In genomic region chr1:29181413-29182225, GRCh38 we compare ENCODE assay signal across 1 cellular context.
TF ChIP-seq lines count a peak whose summit lies in the region.

SRSF4 (minus strand) TSS chr1:29181900; CDS start chr1:29181752, 148 bp downstream.

TF ChIP-seq in HEK293, 187 proteins besides CTCF, POLR2A, EP300 and RAD21 (continued from another document and continues in another):
- peak; percentile 44; the same call in 1 of the 2 replicates for TF ChIP-seq ZNF449 (tag by site-specific recombination; IDR thresholded peaks at IDR 0.05)
- no peak for TF ChIP-seq IKZF3 (tag by site-specific recombination; IDR thresholded peaks at IDR 0.05)
- no peak for TF ChIP-seq ZNF280C (tag by site-specific recombination; IDR thresholded peaks at IDR 0.05)
- peak; percentile 64; the same call in 1 of the 2 replicates for TF ChIP-seq ZNF792 (tag by site-specific recombination; IDR thresholded peaks at IDR 0.05)
- TF ChIP-seq ZNF529 (tag by site-specific recombination; IDR thresholded peaks at IDR 0.05; ENCODE audit: insufficient replicate concordance): no peak
- no peak; the same call in 1 of the 2 replicates for TF ChIP-seq ZNF239 (tag by site-specific recombination; IDR thresholded peaks at IDR 0.05)
- no peak for TF ChIP-seq PRDM1 (tag by site-specific recombination; IDR thresholded peaks at IDR 0.05)
- TF ChIP-seq, protein P1, sequence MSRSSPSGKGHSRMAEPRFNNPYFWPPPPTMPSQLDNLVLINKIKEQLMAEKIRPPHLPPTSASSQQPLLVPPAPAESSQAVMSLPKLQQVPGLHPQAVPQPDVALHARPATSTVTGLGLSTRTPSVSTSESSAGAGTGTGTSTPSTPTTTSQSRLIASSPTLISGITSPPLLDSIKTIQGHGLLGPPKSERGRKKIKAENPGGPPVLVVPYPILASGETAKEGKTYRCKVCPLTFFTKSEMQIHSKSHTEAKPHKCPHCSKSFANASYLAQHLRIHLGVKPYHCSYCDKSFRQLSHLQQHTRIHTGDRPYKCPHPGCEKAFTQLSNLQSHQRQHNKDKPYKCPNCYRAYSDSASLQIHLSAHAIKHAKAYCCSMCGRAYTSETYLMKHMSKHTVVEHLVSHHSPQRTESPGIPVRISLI (tag by site-specific recombination; IDR thresholded peaks at IDR 0.05): no peak
- TF ChIP-seq ZNF112 (tag by site-specific recombination; IDR thresholded peaks at IDR 0.05): no peak
- TF ChIP-seq HOXA7 (CRISPR knock-in tag; IDR thresholded peaks at IDR 0.05; ENCODE audit: borderline replicate concordance): no peak
- TF ChIP-seq ZNF843 (tag by site-specific recombination; IDR thresholded peaks at IDR 0.05): no peak
- no peak for TF ChIP-seq ZNF19 (tag by site-specific recombination; IDR thresholded peaks at IDR 0.05; ENCODE audit: low read depth)
- peak; percentile 38; the same call in 1 of the 2 replicates for TF ChIP-seq KLF7 (tag by site-specific recombination; IDR thresholded peaks at IDR 0.05; ENCODE audit: borderline replicate concordance)
- no peak for TF ChIP-seq ZNF571 (tag by site-specific recombination; IDR thresholded peaks at IDR 0.05)
- peak; percentile 87 for TF ChIP-seq KLF16 (tag by site-specific recombination; IDR thresholded peaks at IDR 0.05)
- TF ChIP-seq ZNF341 (tag by site-specific recombination; IDR thresholded peaks at IDR 0.05; ENCODE audit: low read depth): no peak; the same call in 1 of the 2 replicates
- TF ChIP-seq, protein P2, sequence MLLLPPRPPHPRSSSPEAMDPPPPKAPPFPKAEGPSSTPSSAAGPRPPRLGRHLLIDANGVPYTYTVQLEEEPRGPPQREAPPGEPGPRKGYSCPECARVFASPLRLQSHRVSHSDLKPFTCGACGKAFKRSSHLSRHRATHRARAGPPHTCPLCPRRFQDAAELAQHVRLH (tag by site-specific recombination; IDR thresholded peaks at IDR 0.05): 0 out of 2 replicates have a peak, but pooled peaks have one; percentile 40
- TF ChIP-seq SCRT1 (tag by site-specific recombination; IDR thresholded peaks at IDR 0.05; ENCODE audit: borderline replicate concordance): no peak
- TF ChIP-seq ZNF555 (tag by site-specific recombination; conservative IDR thresholded peaks at IDR 0.05): no peak
- TF ChIP-seq, protein P3, sequence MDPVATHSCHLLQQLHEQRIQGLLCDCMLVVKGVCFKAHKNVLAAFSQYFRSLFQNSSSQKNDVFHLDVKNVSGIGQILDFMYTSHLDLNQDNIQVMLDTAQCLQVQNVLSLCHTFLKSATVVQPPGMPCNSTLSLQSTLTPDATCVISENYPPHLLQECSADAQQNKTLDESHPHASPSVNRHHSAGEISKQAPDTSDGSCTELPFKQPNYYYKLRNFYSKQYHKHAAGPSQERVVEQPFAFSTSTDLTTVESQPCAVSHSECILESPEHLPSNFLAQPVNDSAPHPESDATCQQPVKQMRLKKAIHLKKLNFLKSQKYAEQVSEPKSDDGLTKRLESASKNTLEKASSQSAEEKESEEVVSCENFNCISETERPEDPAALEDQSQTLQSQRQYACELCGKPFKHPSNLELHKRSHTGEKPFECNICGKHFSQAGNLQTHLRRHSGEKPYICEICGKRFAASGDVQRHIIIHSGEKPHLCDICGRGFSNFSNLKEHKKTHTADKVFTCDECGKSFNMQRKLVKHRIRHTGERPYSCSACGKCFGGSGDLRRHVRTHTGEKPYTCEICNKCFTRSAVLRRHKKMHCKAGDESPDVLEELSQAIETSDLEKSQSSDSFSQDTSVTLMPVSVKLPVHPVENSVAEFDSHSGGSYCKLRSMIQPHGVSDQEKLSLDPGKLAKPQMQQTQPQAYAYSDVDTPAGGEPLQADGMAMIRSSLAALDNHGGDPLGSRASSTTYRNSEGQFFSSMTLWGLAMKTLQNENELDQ (tag by site-specific recombination; IDR thresholded peaks at IDR 0.05; ENCODE audit: low read depth): no peak
- peak; percentile 58 for TF ChIP-seq ZNF692 (tag by site-specific recombination; IDR thresholded peaks at IDR 0.05)
- TF ChIP-seq, protein P4, sequence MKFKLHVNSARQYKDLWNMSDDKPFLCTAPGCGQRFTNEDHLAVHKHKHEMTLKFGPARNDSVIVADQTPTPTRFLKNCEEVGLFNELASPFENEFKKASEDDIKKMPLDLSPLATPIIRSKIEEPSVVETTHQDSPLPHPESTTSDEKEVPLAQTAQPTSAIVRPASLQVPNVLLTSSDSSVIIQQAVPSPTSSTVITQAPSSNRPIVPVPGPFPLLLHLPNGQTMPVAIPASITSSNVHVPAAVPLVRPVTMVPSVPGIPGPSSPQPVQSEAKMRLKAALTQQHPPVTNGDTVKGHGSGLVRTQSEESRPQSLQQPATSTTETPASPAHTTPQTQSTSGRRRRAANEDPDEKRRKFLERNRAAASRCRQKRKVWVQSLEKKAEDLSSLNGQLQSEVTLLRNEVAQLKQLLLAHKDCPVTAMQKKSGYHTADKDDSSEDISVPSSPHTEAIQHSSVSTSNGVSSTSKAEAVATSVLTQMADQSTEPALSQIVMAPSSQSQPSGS (tag by site-specific recombination; IDR thresholded peaks at IDR 0.05; ENCODE audit: low read depth): no peak
- TF ChIP-seq ZNF391 (tag by site-specific recombination; IDR thresholded peaks at IDR 0.05; ENCODE audit: borderline replicate concordance, low read depth): peak; percentile 94; the same call in 1 of the 2 replicates
- TF ChIP-seq ZNF223 (tag by site-specific recombination; IDR thresholded peaks at IDR 0.05): peak; percentile 95
- no peak for TF ChIP-seq ZNF174 (tag by site-specific recombination; IDR thresholded peaks at IDR 0.05)
- peak; percentile 84 for TF ChIP-seq ZNF335 (tag by site-specific recombination; conservative IDR thresholded peaks at IDR 0.05)
- peak; percentile 45 for TF ChIP-seq ZNF24 (tag by site-specific recombination; IDR thresholded peaks at IDR 0.05)
- TF ChIP-seq, protein P5, sequence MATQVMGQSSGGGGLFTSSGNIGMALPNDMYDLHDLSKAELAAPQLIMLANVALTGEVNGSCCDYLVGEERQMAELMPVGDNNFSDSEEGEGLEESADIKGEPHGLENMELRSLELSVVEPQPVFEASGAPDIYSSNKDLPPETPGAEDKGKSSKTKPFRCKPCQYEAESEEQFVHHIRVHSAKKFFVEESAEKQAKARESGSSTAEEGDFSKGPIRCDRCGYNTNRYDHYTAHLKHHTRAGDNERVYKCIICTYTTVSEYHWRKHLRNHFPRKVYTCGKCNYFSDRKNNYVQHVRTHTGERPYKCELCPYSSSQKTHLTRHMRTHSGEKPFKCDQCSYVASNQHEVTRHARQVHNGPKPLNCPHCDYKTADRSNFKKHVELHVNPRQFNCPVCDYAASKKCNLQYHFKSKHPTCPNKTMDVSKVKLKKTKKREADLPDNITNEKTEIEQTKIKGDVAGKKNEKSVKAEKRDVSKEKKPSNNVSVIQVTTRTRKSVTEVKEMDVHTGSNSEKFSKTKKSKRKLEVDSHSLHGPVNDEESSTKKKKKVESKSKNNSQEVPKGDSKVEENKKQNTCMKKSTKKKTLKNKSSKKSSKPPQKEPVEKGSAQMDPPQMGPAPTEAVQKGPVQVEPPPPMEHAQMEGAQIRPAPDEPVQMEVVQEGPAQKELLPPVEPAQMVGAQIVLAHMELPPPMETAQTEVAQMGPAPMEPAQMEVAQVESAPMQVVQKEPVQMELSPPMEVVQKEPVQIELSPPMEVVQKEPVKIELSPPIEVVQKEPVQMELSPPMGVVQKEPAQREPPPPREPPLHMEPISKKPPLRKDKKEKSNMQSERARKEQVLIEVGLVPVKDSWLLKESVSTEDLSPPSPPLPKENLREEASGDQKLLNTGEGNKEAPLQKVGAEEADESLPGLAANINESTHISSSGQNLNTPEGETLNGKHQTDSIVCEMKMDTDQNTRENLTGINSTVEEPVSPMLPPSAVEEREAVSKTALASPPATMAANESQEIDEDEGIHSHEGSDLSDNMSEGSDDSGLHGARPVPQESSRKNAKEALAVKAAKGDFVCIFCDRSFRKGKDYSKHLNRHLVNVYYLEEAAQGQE (tag by site-specific recombination; IDR thresholded peaks at IDR 0.05): 0 out of 2 replicates have a peak, but pooled peaks have one; percentile 17
- no peak for TF ChIP-seq ZNF473 (tag by site-specific recombination; IDR thresholded peaks at IDR 0.05)
- peak; percentile 94 for TF ChIP-seq ZFP37 (tag by site-specific recombination; IDR thresholded peaks at IDR 0.05)
- no peak for TF ChIP-seq ZNF155 (tag by site-specific recombination; IDR thresholded peaks at IDR 0.05)
- 0 out of 2 replicates have a peak, but pooled peaks have one; percentile 28 for TF ChIP-seq ZNF423 (tag by site-specific recombination; IDR thresholded peaks at IDR 0.05)
- no peak; the same call in 1 of the 2 replicates for TF ChIP-seq WT1 (tag by site-specific recombination; IDR thresholded peaks at IDR 0.05)
- TF ChIP-seq ZNF560 (tag by site-specific recombination; IDR thresholded peaks at IDR 0.05; ENCODE audit: borderline replicate concordance): no peak
- no peak for TF ChIP-seq ZNF777 (tag by site-specific recombination; IDR thresholded peaks at IDR 0.05; ENCODE audit: borderline replicate concordance)
- TF ChIP-seq TRIM28 (IDR thresholded peaks at IDR 0.05; ENCODE audit: borderline replicate concordance, low read length): no peak
- no peak for TF ChIP-seq ZNF184 (tag by site-specific recombination; IDR thresholded peaks at IDR 0.05)
- peak; percentile 64 for TF ChIP-seq KLF8 (tag by site-specific recombination; IDR thresholded peaks at IDR 0.05)
- no peak for TF ChIP-seq ZNF146 (tag by site-specific recombination; IDR thresholded peaks at IDR 0.05)
- no peak for TF ChIP-seq ZNF26 (tag by site-specific recombination; IDR thresholded peaks at IDR 0.05)
- no peak for TF ChIP-seq ZNF548 (tag by site-specific recombination; IDR thresholded peaks at IDR 0.05)
- no peak for TF ChIP-seq ELK4 (IDR thresholded peaks at IDR 0.05; ENCODE audit: borderline replicate concordance, low read depth, low read length)
